In genomic region chr19:42524250-42524649, GRCh38 we compare ENCODE assay signal across 29 cellular contexts. TPM values are rescaled to one million over a fixed set of nuclear protein-coding genes. Genes with fewer than 3 reads are reported as not detected.
DNase-seq lines count a peak whose midpoint lies in the region; ATAC-seq and TF ChIP-seq lines count a peak whose summit lies in the region.
"Had no signal": no experiment of that assay in that cellular context is flagged by ENCODE, and none has a peak within 500 bp of the region (broad histone marks: within the 10 kb centered on the region; RNA-seq: fewer than 3 reads in every experiment).

No MANE protein-coding gene starts in this region.

- H3K4me1 ChIP-seq in mucosa of rectum (ENCODE audit: control insufficient read depth in 2 of 2, insufficient read depth in 2 of 2, low read length in 2 of 2): peaks cover 13 to 17% of the 10 kb centered on the region in 2 donors

- no peak for TF ChIP-seq CTCF in HL-60 (IDR thresholded peaks at IDR 0.05; ENCODE audit: insufficient read depth, low read length)
- no peak for TF ChIP-seq CTCF in type B pancreatic cell (conservative IDR thresholded peaks at IDR 0.05)

- POLR2A ChIA-PET in activated naive CD8-positive, alpha-beta T cell treated with anti-CD3 and anti-CD28 coated beads, Interleukin-2, amount 10 ng/mL, durations not matched to agents 7 days and 5 days (lab: Charles Lee): no interaction called here

- H3K9me3 ChIP-seq in mucosa of rectum (ENCODE audit: control insufficient read depth in 2 of 2, low read length in 2 of 2): no peaks in the 10 kb centered on the region
- H3K9me3 ChIP-seq: left lung, ovary, upper lobe of left lung had no signal

- peaks cover 54% of the 10 kb centered on the region for H3K4me1 Mint-ChIP-seq in activated naive CD8-positive, alpha-beta T cell treated with anti-CD3 and anti-CD28 coated beads, Interleukin-2, amount 10 ng/mL, durations not matched to agents 7 days and 5 days
- H3K4me1 Mint-ChIP-seq in activated naive CD8-positive, alpha-beta T cell treated with anti-CD3 and anti-CD28 coated beads for 36 hours: peaks cover 32% of the 10 kb centered on the region
- H3K4me1 Mint-ChIP-seq in type B pancreatic cell (ENCODE audit: unreplicated experiment): peaks cover 6% of the 10 kb centered on the region

- no peak overlapping the region for H3K9ac ChIP-seq in mucosa of rectum (ENCODE audit: low read depth in 1 of 2, low read length in 2 of 2)

- H3K27ac Mint-ChIP-seq in activated naive CD8-positive, alpha-beta T cell treated with anti-CD3 and anti-CD28 coated beads, Interleukin-2, amount 10 ng/mL, durations not matched to agents 7 days and 5 days: no peak overlapping the region
- no peak overlapping the region for H3K27ac Mint-ChIP-seq in activated naive CD8-positive, alpha-beta T cell treated with anti-CD3 and anti-CD28 coated beads for 36 hours
- H3K27ac Mint-ChIP-seq in type B pancreatic cell: no peak overlapping the region
- H3K27ac Mint-ChIP-seq: activated naive CD4-positive, alpha-beta T cell treated with anti-CD3 and anti-CD28 coated beads for 36 hours; CD4-positive, alpha-beta T cell; WTC11 had no signal

- H3K9me3 Mint-ChIP-seq in activated naive CD8-positive, alpha-beta T cell treated with anti-CD3 and anti-CD28 coated beads, Interleukin-2, amount 10 ng/mL, durations not matched to agents 7 days and 5 days: no peaks in the 10 kb centered on the region
- H3K9me3 Mint-ChIP-seq in activated naive CD8-positive, alpha-beta T cell treated with anti-CD3 and anti-CD28 coated beads for 36 hours: no peaks in the 10 kb centered on the region
- no peaks in the 10 kb centered on the region for H3K9me3 Mint-ChIP-seq in type B pancreatic cell
- H3K9me3 Mint-ChIP-seq: activated naive CD4-positive, alpha-beta T cell treated with anti-CD3 and anti-CD28 coated beads for 36 hours; CD4-positive, alpha-beta T cell; WTC11 had no signal

- H3K4me3 Mint-ChIP-seq in activated naive CD8-positive, alpha-beta T cell treated with anti-CD3 and anti-CD28 coated beads, Interleukin-2, amount 10 ng/mL, durations not matched to agents 7 days and 5 days: peak overlapping the region; percentile 61
- no peak overlapping the region for H3K4me3 Mint-ChIP-seq in activated naive CD8-positive, alpha-beta T cell treated with anti-CD3 and anti-CD28 coated beads for 36 hours
- H3K4me3 Mint-ChIP-seq in type B pancreatic cell: no peak overlapping the region
- H3K4me3 Mint-ChIP-seq: activated naive CD4-positive, alpha-beta T cell treated with anti-CD3 and anti-CD28 coated beads for 36 hours; CD4-positive, alpha-beta T cell; WTC11 had no signal

- no peak for DNase-seq in activated naive CD8-positive, alpha-beta T cell treated with anti-CD3 and anti-CD28 coated beads, Interleukin-2, amount 10 ng/mL, durations not matched to agents 7 days and 5 days
- no peak for DNase-seq in activated naive CD8-positive, alpha-beta T cell treated with anti-CD3 and anti-CD28 coated beads for 36 hours
- DNase-seq in HL-60 (ENCODE audit: low read depth in 1 of 2, low spot score in 1 of 2) (no peak), type B pancreatic cell (ENCODE audit: extremely low spot score, unreplicated experiment) (peak; percentile 42), NCI-H1417 (lab: John Stamatoyannopoulos, UW) (no peak)
- DNase-seq: activated CD4-positive, alpha-beta T cell treated with anti-CD3 and anti-CD28 coated beads, Interleukin-2, amount 50 U/mL, for 1 hour; activated naive CD4-positive, alpha-beta T cell treated with anti-CD3 and anti-CD28 coated beads for 36 hours; amygdala; CD4-positive, alpha-beta T cell; DMS 273 treated with DMSO at 0.1 percent for 48 hours; EL; IMR-90; left lung; NCI-H1048; NCI-H187; NCI-H2171; NCI-H510A treated with DMSO at 0.1 percent for 48 hours; NK-92 treated with Interleukin-12 subunit alpha and Interleukin-12 subunit beta, amount 100 ng/mL, for 24 hours; ovary; retina; Right ventricle myocardium superior; stimulated activated CD4-positive, alpha-beta T cell treated with anti-CD3 and anti-CD28 coated beads, Interleukin-1b, Interleukin-23, amount 100 ng/mL, for 48 hours; T1000; upper lobe of left lung had no signal

- peaks cover 50% of the 10 kb centered on the region for H3K36me3 Mint-ChIP-seq in activated naive CD8-positive, alpha-beta T cell treated with anti-CD3 and anti-CD28 coated beads, Interleukin-2, amount 10 ng/mL, durations not matched to agents 7 days and 5 days
- peaks cover 1% of the 10 kb centered on the region for H3K36me3 Mint-ChIP-seq in activated naive CD8-positive, alpha-beta T cell treated with anti-CD3 and anti-CD28 coated beads for 36 hours
- no peaks in the 10 kb centered on the region for H3K36me3 Mint-ChIP-seq in type B pancreatic cell
- H3K36me3 Mint-ChIP-seq: WTC11 had no signal

- no peaks in the 10 kb centered on the region for H3K27me3 Mint-ChIP-seq in activated naive CD8-positive, alpha-beta T cell treated with anti-CD3 and anti-CD28 coated beads, Interleukin-2, amount 10 ng/mL, durations not matched to agents 7 days and 5 days
- H3K27me3 Mint-ChIP-seq in activated naive CD8-positive, alpha-beta T cell treated with anti-CD3 and anti-CD28 coated beads for 36 hours: no peaks in the 10 kb centered on the region
- no peaks in the 10 kb centered on the region for H3K27me3 Mint-ChIP-seq in type B pancreatic cell
- H3K27me3 Mint-ChIP-seq: CD4-positive, alpha-beta T cell had no signal

- H3K4me3 ChIP-seq in HL-60 (replicated peaks; ENCODE audit: insufficient read depth, low read length) (no peak overlapping the region), mucosa of rectum (ENCODE audit: low read length in 2 of 2) (peak overlapping the region; percentile 28 to 33)
- H3K4me3 ChIP-seq: GM12878, ovary, upper lobe of left lung had no signal

- H3K27me3 ChIP-seq in HL-60 (ENCODE audit: insufficient read depth, poor library complexity, severe bottlenecking) (no peaks in the 10 kb centered on the region), mucosa of rectum (ENCODE audit: control insufficient read depth in 2 of 2, insufficient read depth in 2 of 2, low read length in 2 of 2) (no peaks in the 10 kb centered on the region)
- H3K27me3 ChIP-seq: left lung, ovary, upper lobe of left lung had no signal

- H3K36me3 ChIP-seq in mucosa of rectum (ENCODE audit: control insufficient read depth in 2 of 2, insufficient read depth in 2 of 2, low read length in 2 of 2): peaks cover 12 to 15% of the 10 kb centered on the region in 2 donors
- H3K36me3 ChIP-seq: ovary had no signal

- H3K27ac ChIP-seq in HL-60 (replicated peaks) (peak overlapping the region; percentile 36; the same call in 1 of the 2 replicates), mucosa of rectum (ENCODE audit: low read depth in 2 of 2, low read length in 2 of 2) (peak overlapping the region in 1 of 2 donors; percentile 13)
- H3K27ac ChIP-seq: ovary, upper lobe of left lung had no signal

- no peak for ATAC-seq in activated naive CD8-positive, alpha-beta T cell treated with anti-CD3 and anti-CD28 coated beads, Interleukin-2, amount 10 ng/mL, durations not matched to agents 7 days and 5 days (ENCODE audit: low read depth)
- no peak for ATAC-seq in HG03280 (IDR thresholded peaks at IDR 0.05; ENCODE audit: unreplicated experiment)
- ATAC-seq: GM12878, left lung, WTC11 had no signal

RNA-seq across cellular contexts. Expression of gene CEACAM1, which starts 4.0 kb away (rescaled TPM):
- total RNA-seq in activated naive CD8-positive, alpha-beta T cell treated with anti-CD3 and anti-CD28 coated beads, Interleukin-2, amount 10 ng/mL, durations not matched to agents 7 days and 5 days: 10 to 100 TPM; 34.2 to 38.3 TPM
- 1 to 10 TPM; 3.3 to 3.5 TPM for total RNA-seq in activated naive CD8-positive, alpha-beta T cell treated with anti-CD3 and anti-CD28 coated beads for 36 hours
- total RNA-seq in type B pancreatic cell (ENCODE audit: low replicate concordance): 19.1 and 28.8 TPM in 2 replicates
- total RNA-seq: chondrocyte, IMR-90 had no signal
